In genomic region chr9:123584202-123585176, GRCh38 we compare ENCODE assay signal across 19 cellular contexts.
DNase-seq lines count a peak whose midpoint lies in the region; ATAC-seq and TF ChIP-seq lines count a peak whose summit lies in the region.
"Had no signal": no experiment of that assay in that cellular context is flagged by ENCODE, and none has a peak within 500 bp of the region (broad histone marks: within the 10 kb centered on the region; RNA-seq: fewer than 3 reads in every experiment).

No MANE protein-coding gene starts in this region.

- no peak for TF ChIP-seq EP300 in esophagus muscularis mucosa (IDR thresholded peaks at IDR 0.05)

- H3K4me1 ChIP-seq in esophagus muscularis mucosa = no peaks in the 10 kb centered on the region
- H3K4me1 ChIP-seq: breast epithelium, heart left ventricle had no signal

- ATAC-seq in HG03460 (IDR thresholded peaks at IDR 0.05; ENCODE audit: unreplicated experiment) = no peak
- no peak for ATAC-seq in GM21723 (IDR thresholded peaks at IDR 0.05; ENCODE audit: unreplicated experiment)
- ATAC-seq: activated CD4-positive, CD25-positive, alpha-beta regulatory T cell treated with anti-CD3 and anti-CD28 coated beads, Interleukin-2, amount 50 U/mL, for 24 hours; activated CD8-positive, alpha-beta memory T cell treated with anti-CD3 and anti-CD28 coated beads, Interleukin-2, amount 10 ng/mL, durations not matched to agents 7 days and 5 days; heart left ventricle; left ventricle myocardium superior; SK-N-SH treated with all-trans-retinoic acid at 6 μM for 48 hours had no signal

- H3K4me3 ChIP-seq in esophagus muscularis mucosa (no peak overlapping the region), foreskin fibroblast (ENCODE audit: low read depth in 1 of 2, low read length in 2 of 2) (no peak overlapping the region)
- H3K4me3 ChIP-seq: breast epithelium, heart left ventricle had no signal

- DNase-seq in NCI-H146 treated with DMSO at 0.1 percent for 48 hours (lab: John Stamatoyannopoulos, UW; ENCODE audit: unreplicated experiment) = peak; percentile 1
- DNase-seq in NCI-H146 (lab: John Stamatoyannopoulos, UW) = no peak
- DNase-seq in NCI-H2029 treated with DMSO at 0.1 percent for 48 hours (lab: John Stamatoyannopoulos, UW) = peak; percentile 20
- DNase-seq in esophagus muscularis mucosa (ENCODE audit: extremely low spot score) = peak; percentile 70
- DNase-seq in retina = peak; percentile 35
- DNase-seq in foreskin fibroblast = no peak
- DNase-seq: activated CD8-positive, alpha-beta memory T cell treated with anti-CD3 and anti-CD28 coated beads, Interleukin-2, amount 10 ng/mL, durations not matched to agents 7 days and 5 days; cortex of kidney; heart left ventricle; left ventricle myocardium superior; NCI-H1436; RPMI8226; stimulated activated CD4-positive, alpha-beta T cell treated with anti-CD3 and anti-CD28 coated beads, Interleukin-12 subunit alpha, Interleukin-12 subunit beta, amount 100 ng/mL, for 4 hours had no signal

- H3K9me3 ChIP-seq in esophagus muscularis mucosa = peaks cover 0 to 13% (median 7%) of the 10 kb centered on the region in 4 donors

- no peaks in the 10 kb centered on the region for H3K27me3 ChIP-seq in esophagus muscularis mucosa
- H3K27me3 ChIP-seq: breast epithelium, heart left ventricle, neutrophil had no signal

- no peak for TF ChIP-seq CTCF in esophagus muscularis mucosa (IDR thresholded peaks at IDR 0.05)
- no peak for TF ChIP-seq CTCF in foreskin fibroblast (IDR thresholded peaks at IDR 0.05; ENCODE audit: low read depth, low read length)

- intact Hi-C loops in esophagus muscularis mucosa (cut with DNase I) = no loop called here

- 94% methylated on average over 7 of the region's 10 CpGs for WGBS in esophagus muscularis mucosa

- H3K27ac ChIP-seq in esophagus muscularis mucosa (replicated peaks in 1 of 4) = no peak overlapping the region
- H3K27ac ChIP-seq: breast epithelium, heart left ventricle, neutrophil had no signal

- H3K36me3 ChIP-seq in esophagus muscularis mucosa = peaks cover 4 to 33% (median 13%) of the 10 kb centered on the region in 4 donors
- H3K36me3 ChIP-seq: breast epithelium had no signal

- TF ChIP-seq POLR2A in esophagus muscularis mucosa (IDR thresholded peaks at IDR 0.05; ENCODE audit: low read depth) = no peak

Comparison
In these comparisons a context has a peak if more than half of its experiments do, and no peak if none do; other contexts are left out.
1. DNase-seq: peak in NCI-H146 treated with DMSO at 0.1 percent for 48 hours (single experiment), NCI-H2029 treated with DMSO at 0.1 percent for 48 hours (single experiment), esophagus muscularis mucosa (single experiment) and retina (single experiment); none in NCI-H146 (single experiment) and foreskin fibroblast (0 of 2).